ENCODE assay signal across 15 cellular contexts in the genomic region with DNA sequence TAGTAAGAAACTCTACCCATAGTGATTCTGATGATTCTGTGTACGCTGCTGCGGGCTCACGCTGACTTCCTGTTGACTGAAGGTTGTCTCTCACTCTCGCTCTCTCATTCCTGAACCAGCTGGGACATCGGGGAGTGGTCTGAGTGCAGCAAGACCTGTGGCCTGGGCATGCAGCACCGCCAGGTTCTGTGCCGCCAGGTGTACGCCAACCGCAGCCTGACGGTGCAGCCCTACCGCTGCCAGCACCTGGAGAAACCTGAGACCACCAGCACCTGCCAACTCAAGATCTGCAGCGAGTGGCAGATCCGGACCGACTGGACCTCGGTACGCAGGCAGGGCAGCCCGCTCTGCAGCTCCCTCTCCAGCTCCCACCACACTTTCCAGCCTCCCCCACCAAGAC.
A peak's percentile ranks its signal among the peaks of the same experiment; 100 is the strongest.
DNase-seq lines count a peak whose midpoint lies in the region; ATAC-seq and TF ChIP-seq lines count a peak whose summit lies in the region.
"Had no signal": no experiment of that assay in that cellular context is flagged by ENCODE, and none has a peak within 500 bp of the region (broad histone marks: within the 10 kb centered on the region; RNA-seq: fewer than 3 reads in every experiment).

No MANE protein-coding gene starts in this region.

- intact Hi-C loops in adrenal gland (cut with DNase I): loop anchor here (10.0 kb wide), 2 partner anchors 58 to 408 kb away; no protein-coding TSS in a partner anchor

- no peak overlapping the region for H3K4ac ChIP-seq in neuronal stem cell (ENCODE audit: low read length)

- H4K91ac ChIP-seq in neuronal stem cell (ENCODE audit: low read depth, low read length, poor library complexity): no peak overlapping the region

- no peak overlapping the region for H4K8ac ChIP-seq in neuronal stem cell (ENCODE audit: low read depth, low read length)

- H3K27ac ChIP-seq in SJSA1: peak overlapping the region; percentile 94
- no peak overlapping the region for H3K27ac ChIP-seq in neuronal stem cell (replicated peaks; ENCODE audit: low read length)
- H3K27ac ChIP-seq in foreskin keratinocyte: no peak overlapping the region
- H3K27ac ChIP-seq in adrenal gland: no peak overlapping the region

- H2AFZ ChIP-seq in neuronal stem cell (ENCODE audit: low read length): no peak overlapping the region

- H2BK120ac ChIP-seq in neuronal stem cell (ENCODE audit: low read depth, low read length): no peak overlapping the region

- TF ChIP-seq CTCF in foreskin keratinocyte (conservative IDR thresholded peaks at IDR 0.05) (no peak), adrenal gland (IDR thresholded peaks at IDR 0.05) (no peak)

- H3K4me1 ChIP-seq in SJSA1 (replicated peaks) (peaks cover 33% of the 10 kb centered on the region), neuronal stem cell (ENCODE audit: control insufficient read depth in 2 of 2, insufficient read depth in 1 of 2, low read depth in 1 of 2, low read length in 2 of 2) (no peaks in the 10 kb centered on the region), foreskin keratinocyte (peaks cover 4% of the 10 kb centered on the region), adrenal gland (replicated peaks in 1 of 2) (peaks cover 0 to 6% of the 10 kb centered on the region in 2 donors)

- no peak for TF ChIP-seq POLR2A in adrenal gland (IDR thresholded peaks at IDR 0.05)

- H3K9ac ChIP-seq in neuronal stem cell (ENCODE audit: low read depth, low read length, poor library complexity): no peak overlapping the region

- H2BK5ac ChIP-seq in neuronal stem cell (ENCODE audit: low read length): no peak overlapping the region

- peak overlapping the region; percentile 33 for H3K18ac ChIP-seq in neuronal stem cell (ENCODE audit: low read length)

- ATAC-seq in foreskin keratinocyte (no peak), GM18511 (IDR thresholded peaks at IDR 0.05; ENCODE audit: unreplicated experiment) (no peak), GM19452 (IDR thresholded peaks at IDR 0.05; ENCODE audit: unreplicated experiment) (no peak)
- ATAC-seq: left ventricle myocardium superior had no signal

- peak overlapping the region; percentile 56 for H2AK5ac ChIP-seq in neuronal stem cell (ENCODE audit: low read depth, low read length)

- DNase-seq in DMS53 (lab: John Stamatoyannopoulos, UW): peak; percentile 97
- peak; percentile 69 for DNase-seq in NCI-H2029 (lab: John Stamatoyannopoulos, UW)
- no peak for DNase-seq in SJSA1 (ENCODE audit: low read depth in 1 of 2, low spot score in 2 of 2)
- no peak for DNase-seq in neuronal stem cell (ENCODE audit: low spot score)
- no peak for DNase-seq in foreskin keratinocyte
- no peak for DNase-seq in adrenal gland
- DNase-seq: activated CD4-positive, alpha-beta memory T cell treated with anti-CD3 and anti-CD28 coated beads for 36 hours; cerebellar nuclear complex; endodermal cell; left ventricle myocardium superior; naive B cell; OCI-M1 had no signal

- no peak overlapping the region for H3K4me2 ChIP-seq in neuronal stem cell (ENCODE audit: insufficient read depth, low read length, poor library complexity, severe bottlenecking)

- H3K79me1 ChIP-seq in neuronal stem cell (ENCODE audit: low read depth, low read length): no peaks in the 10 kb centered on the region

- no CpG with 5 or more reads among the region's 17 CpGs for WGBS in neuronal stem cell (ENCODE audit: extremely low coverage in 2 of 2, insufficient read length in 2 of 2, insufficient replicate concordance in 1 of 2), 2 donors
- WGBS in adrenal gland, 4 donors: 93 to 96% (median 96%) methylated on average over 15 to 17 of the region's 17 CpGs

- peak overlapping the region; percentile 36 for H2BK12ac ChIP-seq in neuronal stem cell (ENCODE audit: low read length)

- H3K36me3 ChIP-seq in SJSA1 (peaks cover 4% of the 10 kb centered on the region; the same call in 1 of the 2 replicates), neuronal stem cell (replicated peaks in 1 of 2; ENCODE audit: control insufficient read depth in 2 of 2, insufficient read depth in 2 of 2, low read length in 2 of 2) (no peaks in the 10 kb centered on the region), adrenal gland (replicated peaks in 1 of 2) (no peaks in the 10 kb centered on the region)

- H3K23ac ChIP-seq in neuronal stem cell (ENCODE audit: low read depth, low read length, poor library complexity): peak overlapping the region; percentile 47

- H2BK15ac ChIP-seq in neuronal stem cell (ENCODE audit: low read length): no peak overlapping the region

- H3K27me3 ChIP-seq in SJSA1 (replicated peaks) (no peaks in the 10 kb centered on the region), neuronal stem cell (ENCODE audit: control insufficient read depth in 3 of 3, insufficient read depth in 3 of 3, low read depth in 1 of 3, low read length in 3 of 3) (no peaks in the 10 kb centered on the region), foreskin keratinocyte (no peaks in the 10 kb centered on the region), adrenal gland (no peaks in the 10 kb centered on the region)
- H3K27me3 ChIP-seq: MG63 had no signal

- H3K9me3 ChIP-seq in SJSA1 (replicated peaks) (no peaks in the 10 kb centered on the region), neuronal stem cell (replicated peaks in 1 of 2; ENCODE audit: control insufficient read depth in 2 of 2, insufficient read depth in 1 of 2, low read depth in 1 of 2, low read length in 2 of 2) (no peaks in the 10 kb centered on the region), adrenal gland (replicated peaks in 1 of 3) (no peaks in the 10 kb centered on the region)
- H3K9me3 ChIP-seq: MG63 had no signal

- peak overlapping the region; percentile 84 for H3K14ac ChIP-seq in neuronal stem cell (ENCODE audit: low read length)

- no peak overlapping the region for H3K4me3 ChIP-seq in SJSA1
- H3K4me3 ChIP-seq in neuronal stem cell (ENCODE audit: low read length in 2 of 2): peak overlapping the region in 1 of 2 donors; percentile 3
- no peak overlapping the region for H3K4me3 ChIP-seq in adrenal gland
- H3K4me3 ChIP-seq: MG63 had no signal

Comparison
In these comparisons a context has a peak if more than half of its experiments do, and no peak if none do; other contexts are left out.
1. DNase-seq: peak in DMS53 (single experiment) and NCI-H2029 (single experiment); none in SJSA1 (0 of 2), neuronal stem cell (single experiment), foreskin keratinocyte (0 of 2) and adrenal gland (0 of 7).